Comparison of ENCODE assay signal across 22 cellular contexts in genomic region chr15:36943496-36944361, GRCh38.
"Had no signal": no experiment of that assay in that cellular context is flagged by ENCODE, and none has a peak within 500 bp of the region (broad histone marks: within the 10 kb centered on the region; RNA-seq: fewer than 3 reads in every experiment).

No MANE protein-coding gene starts in this region.

- DNase-seq: activated CD4-positive, alpha-beta T cell treated with anti-CD3 and anti-CD28 coated beads, Interleukin-2, amount 10 ng/mL, durations not matched to agents 24 days and 14 days; activated CD8-positive, alpha-beta memory T cell treated with anti-CD3 and anti-CD28 coated beads, Interleukin-2, amount 50 U/mL, for 48 hours; activated gamma-delta T cell treated with Interleukin-2 at 50 U/mL for 16 hours; activated naive CD8-positive, alpha-beta T cell treated with anti-CD3 and anti-CD28 coated beads for 36 hours; activated T-cell treated with anti-CD3 and anti-CD28 coated beads, Interleukin-2, amount 50 U/mL, for 72 hours; dorsolateral prefrontal cortex; foreskin fibroblast; left colon; mucosa of descending colon; naive thymus-derived CD4-positive, alpha-beta T cell; posterior cingulate gyrus; stimulated activated CD4-positive, alpha-beta T cell treated with anti-CD3 and anti-CD28 coated beads, Interleukin-15, amount 100 ng/mL, for 24 hours; stimulated activated CD4-positive, alpha-beta T cell treated with anti-CD3 and anti-CD28 coated beads, Interleukin-4, amount 100 ng/mL, for 1 hour; stimulated activated naive B cell treated with anti-CD40 and anti-IgM and Interleukin-4, amounts not matched to agents 10 μg/mL and 1 μg/mL and 100 μg/mL, for 72 hours; SW 1271; thyroid gland had no signal

- H3K27ac ChIP-seq: breast epithelium, esophagus muscularis mucosa, right atrium auricular region, skin epidermis, thyroid gland had no signal

- H3K27me3 ChIP-seq: breast epithelium, esophagus muscularis mucosa, right atrium auricular region, thyroid gland had no signal

- ATAC-seq: activated T-cell treated with anti-CD3 and anti-CD28 coated beads, Interleukin-2, amount 50 U/mL, for 72 hours; left colon; mucosa of descending colon; naive thymus-derived CD4-positive, alpha-beta T cell; stimulated activated naive B cell treated with anti-CD40 and anti-IgM and Interleukin-4, amounts not matched to agents 10 μg/mL and 1 μg/mL and 100 μg/mL, for 72 hours; WTC11 had no signal

- H3K4me3 ChIP-seq: breast epithelium, esophagus muscularis mucosa, lung, mucosa of descending colon, right atrium auricular region, skin epidermis, thyroid gland had no signal

- H3K36me3 ChIP-seq: breast epithelium, right atrium auricular region, thyroid gland had no signal

- H3K9me3 ChIP-seq: breast epithelium, esophagus muscularis mucosa, mucosa of descending colon, right atrium auricular region, thyroid gland had no signal

- H3K4me1 ChIP-seq: breast epithelium, thyroid gland had no signal
